In genomic region chr6:44247338-44248302, GRCh38 we compare ENCODE assay signal across 8 cellular contexts. TPM values are rescaled to one million over a fixed set of nuclear protein-coding genes. Genes with fewer than 3 reads are reported as not detected.
DNase-seq lines count a peak whose midpoint lies in the region; ATAC-seq, FAIRE-seq and TF ChIP-seq lines count a peak whose summit lies in the region.

No MANE protein-coding gene starts in this region.

- no peaks in the 10 kb centered on the region for H3K9me3 ChIP-seq in pancreas
- no peaks in the 10 kb centered on the region for H3K9me3 ChIP-seq in thymus (ENCODE audit: control insufficient read depth)

- H3K36me3 ChIP-seq in pancreas (peaks cover 11 to 38% (median 34%) of the 10 kb centered on the region in 3 donors), thymus (ENCODE audit: control insufficient read depth, insufficient read depth) (peaks cover 33% of the 10 kb centered on the region)

- intact Hi-C loops in Right ventricle myocardium inferior (cut with DNase I) (loop anchor here (5.0 kb wide), 1 partner anchor 145 kb away; no protein-coding TSS in a partner anchor), pancreas (cut with DNase I) (no loop called here)

- H3K4me1 ChIP-seq in pancreas, result peaks cover 6 to 26% (median 17%) of the 10 kb centered on the region in 3 donors
- H3K4me1 ChIP-seq in thymus (ENCODE audit: control insufficient read depth, insufficient read depth, low read length), result peaks cover 16% of the 10 kb centered on the region

- DNase-seq in SK-N-DZ (ENCODE audit: low spot score) (peak; percentile 48), Right ventricle myocardium inferior (ENCODE audit: missing footprints) (peak; percentile 81), pancreas (peak; percentile 83 to 92 (median 87))
- DNase-seq in activated naive CD4-positive, alpha-beta T cell treated with anti-CD3 and anti-CD28 coated beads, Interleukin-2, amount 50 U/mL, for 16 hours, result peak; percentile 89

- FAIRE-seq in pancreas (lab: Jason Lieb, UNC), result no peak

- ATAC-seq in GM18870 (IDR thresholded peaks at IDR 0.05; ENCODE audit: unreplicated experiment), result peak; percentile 20
- peak; percentile 31 for ATAC-seq in HG03342 (IDR thresholded peaks at IDR 0.05; ENCODE audit: unreplicated experiment)
- ATAC-seq in Right ventricle myocardium inferior, result peak; percentile 14
- peak; percentile 45 to 63 (median 54) for ATAC-seq in pancreas

- WGBS in pancreas, 2 donors, result 1% methylated on average over 51 to 52 of the region's 52 CpGs
- WGBS in thymus, result under 1% methylated on average over 52 of the region's 52 CpGs

- H3K4me3 ChIP-seq in pancreas (peak overlapping the region; percentile 62 to 89 (median 84)), thymus (ENCODE audit: low read length) (peak overlapping the region; percentile 75)

- peak overlapping the region; percentile 91 for H3K27ac ChIP-seq in 22Rv1
- peak overlapping the region; percentile 85 to 100 (median 98) for H3K27ac ChIP-seq in pancreas
- H3K27ac ChIP-seq in thymus (ENCODE audit: low read depth), result peak overlapping the region; percentile 88

- TF ChIP-seq CTCF in 22Rv1 (IDR thresholded peaks at IDR 0.05) (no peak), pancreas (IDR thresholded peaks at IDR 0.05) (no peak)

- H3K27me3 ChIP-seq in pancreas (no peaks in the 10 kb centered on the region), thymus (ENCODE audit: control insufficient read depth, insufficient read depth) (no peaks in the 10 kb centered on the region)

RNA-seq across cellular contexts. Expression of gene HSP90AB1, which starts 0.7 kb away (rescaled TPM):
- 1,614 and 1,776 TPM in 2 replicates for polyA plus RNA-seq in SK-N-DZ (2014; cell fraction: cytosol; rRNA removed)
- 579 and 767 TPM in 2 replicates for polyA plus RNA-seq in SK-N-DZ (2014; cell fraction: nucleus; rRNA removed)
- total RNA-seq in Right ventricle myocardium inferior, result 867 TPM
- 100 to 1,000 TPM; 370 to 577 (median 464) TPM for total RNA-seq in pancreas
- 100 to 1,000 TPM; 145 to 328 TPM for polyA plus RNA-seq in pancreas
- 252 TPM for polyA plus RNA-seq in thymus

RNA-seq across cellular contexts. Expression of gene SLC35B2, which starts 9.7 kb away (rescaled TPM):
- 52.7 and 59.7 TPM in 2 replicates for polyA plus RNA-seq in SK-N-DZ (2014; cell fraction: cytosol; rRNA removed)
- 39.2 and 41.2 TPM in 2 replicates for polyA plus RNA-seq in SK-N-DZ (2014; cell fraction: nucleus; rRNA removed)
- total RNA-seq in Right ventricle myocardium inferior (21.3 TPM), pancreas (10 to 100 TPM; 15.9 to 30.4 (median 20.5) TPM)
- polyA plus RNA-seq in pancreas (10 to 100 TPM; 10.8 to 23.6 TPM), thymus (18.8 TPM)

RNA-seq across cellular contexts. Expression of gene NFKBIE, which starts 17.7 kb away (rescaled TPM):
- 17.0 and 22.0 TPM in 2 replicates for polyA plus RNA-seq in SK-N-DZ (2014; cell fraction: cytosol; rRNA removed)
- 19.9 and 24.9 TPM in 2 replicates for polyA plus RNA-seq in SK-N-DZ (2014; cell fraction: nucleus; rRNA removed)
- total RNA-seq in Right ventricle myocardium inferior (2.4 TPM), pancreas (10 to 100 TPM in 1 of 6 donors, 1 to 10 TPM in 5; 2.5 to 16.9 (median 5.5) TPM)
- polyA plus RNA-seq in pancreas (10 to 100 TPM; 10.1 to 12.1 TPM), thymus (16.4 TPM)

RNA-seq across cellular contexts. Expression of gene TMEM151B, which starts 22.6 kb away (rescaled TPM):
- 32.0 and 34.0 TPM in 2 replicates for polyA plus RNA-seq in SK-N-DZ (2014; cell fraction: cytosol; rRNA removed)
- 61.6 and 74.8 TPM in 2 replicates for polyA plus RNA-seq in SK-N-DZ (2014; cell fraction: nucleus; rRNA removed)
- total RNA-seq in Right ventricle myocardium inferior (not detected), pancreas (under 1 TPM in 4 of 6 donors, not detected in 2; 0.06 to 0.12 (median 0.09) TPM)
- polyA plus RNA-seq in pancreas (under 1 TPM; 0.54 to 0.65 TPM), thymus (0.50 TPM)

RNA-seq across cellular contexts. Expression of gene SLC29A1, which starts 24.2 kb away (rescaled TPM):
- polyA plus RNA-seq in SK-N-DZ (2014; cell fraction: cytosol; rRNA removed), result 53.3 and 54.4 TPM in 2 replicates
- polyA plus RNA-seq in SK-N-DZ (2014; cell fraction: nucleus; rRNA removed), result 213 and 272 TPM in 2 replicates
- total RNA-seq in Right ventricle myocardium inferior, result 170 TPM
- 10 to 100 TPM; 24.8 to 72.7 (median 44.4) TPM for total RNA-seq in pancreas
- 10 to 100 TPM; 35.5 to 89.8 TPM for polyA plus RNA-seq in pancreas
- polyA plus RNA-seq in thymus, result 17.9 TPM

Comparison
In these comparisons a context has a peak if more than half of its experiments do, and no peak if none do; other contexts are left out.
1. Peak in every context shown above with its lines: DNase-seq, ATAC-seq, H3K4me3 ChIP-seq and H3K27ac ChIP-seq.